8 cellular contexts compared by ENCODE assay signal in genomic region chr20:34302312-34302722, GRCh38. TPM values are rescaled to one million over a fixed set of nuclear protein-coding genes. Genes with fewer than 3 reads are reported as not detected.
DNase-seq lines count a peak whose midpoint lies in the region; ATAC-seq lines count a peak whose summit lies in the region.

No MANE protein-coding gene starts in this region.

- H3K9me3 ChIP-seq in iPS-18a (ENCODE audit: control insufficient read depth, low read depth, low read length) (no peaks in the 10 kb centered on the region), stomach smooth muscle (ENCODE audit: control insufficient read depth in 2 of 2, low read length in 2 of 2) (no peaks in the 10 kb centered on the region)

- H3K4me3 Mint-ChIP-seq in activated CD4-positive, alpha-beta memory T cell treated with anti-CD3 and anti-CD28 coated beads, Interleukin-2, amount 10 ng/mL, durations not matched to agents 7 days and 5 days: peak overlapping the region; percentile 91

- ATAC-seq in GM18517 (IDR thresholded peaks at IDR 0.05; ENCODE audit: unreplicated experiment) (no peak), GM21367 (IDR thresholded peaks at IDR 0.05; ENCODE audit: unreplicated experiment) (no peak)

- peaks cover 2% of the 10 kb centered on the region for H3K27me3 Mint-ChIP-seq in activated CD4-positive, alpha-beta memory T cell treated with anti-CD3 and anti-CD28 coated beads, Interleukin-2, amount 10 ng/mL, durations not matched to agents 7 days and 5 days

- H3K36me3 ChIP-seq in iPS-18a (ENCODE audit: control insufficient read depth, low read depth, low read length) (peaks cover 4% of the 10 kb centered on the region), stomach smooth muscle (ENCODE audit: control insufficient read depth in 2 of 2, insufficient read depth in 2 of 2, low read length in 2 of 2) (no peaks in the 10 kb centered on the region)

- POLR2A ChIA-PET in activated CD4-positive, alpha-beta memory T cell treated with anti-CD3 and anti-CD28 coated beads, Interleukin-2, amount 10 ng/mL, durations not matched to agents 7 days and 5 days (lab: Charles Lee): interaction anchor here (0.5 to 3.4 kb wide), 11 partner anchors 10 to 522 kb away, joined by 3 to 30 read pairs (median 3); partner anchors contain the start of genes DYNLRB1, EIF2S2, ITCH and RALY

- peak overlapping the region; percentile 68 for H3K4me3 ChIP-seq in iPS-18a (ENCODE audit: low read length)
- peak overlapping the region; percentile 64 to 84 for H3K4me3 ChIP-seq in stomach smooth muscle (ENCODE audit: low read length in 2 of 2)

- H3K4me1 Mint-ChIP-seq in activated CD4-positive, alpha-beta memory T cell treated with anti-CD3 and anti-CD28 coated beads, Interleukin-2, amount 10 ng/mL, durations not matched to agents 7 days and 5 days: peaks cover 25% of the 10 kb centered on the region

- CTCF ChIA-PET in activated CD4-positive, alpha-beta memory T cell treated with anti-CD3 and anti-CD28 coated beads, Interleukin-2, amount 10 ng/mL, durations not matched to agents 7 days and 5 days (lab: Charles Lee): interaction anchor here (0.9 to 5.9 kb wide), 4 partner anchors 11 to 235 kb away, joined by 3 to 40 read pairs (median 9); partner anchors contain the start of gene DYNLRB1

- no peaks in the 10 kb centered on the region for H3K36me3 Mint-ChIP-seq in activated CD4-positive, alpha-beta memory T cell treated with anti-CD3 and anti-CD28 coated beads, Interleukin-2, amount 10 ng/mL, durations not matched to agents 7 days and 5 days (ENCODE audit: low read depth)

- peaks cover 5% of the 10 kb centered on the region for H3K4me1 ChIP-seq in iPS-18a (ENCODE audit: control insufficient read depth, low read depth, low read length)
- H3K4me1 ChIP-seq in stomach smooth muscle (ENCODE audit: control insufficient read depth, insufficient read depth, low read length): peaks cover 14% of the 10 kb centered on the region

- H3K27ac Mint-ChIP-seq in activated CD4-positive, alpha-beta memory T cell treated with anti-CD3 and anti-CD28 coated beads, Interleukin-2, amount 10 ng/mL, durations not matched to agents 7 days and 5 days: peak overlapping the region; percentile 71

- no peaks in the 10 kb centered on the region for H3K9me3 Mint-ChIP-seq in activated CD4-positive, alpha-beta memory T cell treated with anti-CD3 and anti-CD28 coated beads, Interleukin-2, amount 10 ng/mL, durations not matched to agents 7 days and 5 days

- H3K27ac ChIP-seq in iPS-18a (ENCODE audit: low read length) (no peak overlapping the region), stomach smooth muscle (ENCODE audit: low read length) (peak overlapping the region; percentile 80)

- no peaks in the 10 kb centered on the region for H3K27me3 ChIP-seq in iPS-18a (ENCODE audit: control insufficient read depth, insufficient read depth, low read length)
- H3K27me3 ChIP-seq in stomach smooth muscle (ENCODE audit: control insufficient read depth in 1 of 2, insufficient read depth in 2 of 2, low read length in 2 of 2): no peaks in the 10 kb centered on the region

- DNase-seq in activated T-cell treated with anti-CD3 and anti-CD28 coated beads for 24 hours (ENCODE audit: low read depth) (peak; percentile 4), DMS 273 treated with DMSO at 0.1 percent for 48 hours (lab: John Stamatoyannopoulos, UW) (no peak)
- DNase-seq in activated T-cell treated with anti-CD3 and anti-CD28 coated beads, Interleukin-2, amount 50 U/mL, for 1 hour: no peak
- no peak for DNase-seq in activated CD4-positive, alpha-beta memory T cell treated with anti-CD3 and anti-CD28 coated beads, Interleukin-2, amount 10 ng/mL, durations not matched to agents 7 days and 5 days

- peak overlapping the region; percentile 62 for H3K9ac ChIP-seq in iPS-18a (ENCODE audit: low read length)
- peak overlapping the region; percentile 63 to 89 for H3K9ac ChIP-seq in stomach smooth muscle (ENCODE audit: low read length in 2 of 2)

RNA-seq across cellular contexts. Expression of gene AHCY, which starts 0.8 kb away (rescaled TPM):
- total RNA-seq in activated CD4-positive, alpha-beta memory T cell treated with anti-CD3 and anti-CD28 coated beads, Interleukin-2, amount 10 ng/mL, durations not matched to agents 7 days and 5 days: 10 to 100 TPM; 50.5 to 53.0 TPM
